11 cellular contexts compared by ENCODE assay signal in the genomic region with DNA sequence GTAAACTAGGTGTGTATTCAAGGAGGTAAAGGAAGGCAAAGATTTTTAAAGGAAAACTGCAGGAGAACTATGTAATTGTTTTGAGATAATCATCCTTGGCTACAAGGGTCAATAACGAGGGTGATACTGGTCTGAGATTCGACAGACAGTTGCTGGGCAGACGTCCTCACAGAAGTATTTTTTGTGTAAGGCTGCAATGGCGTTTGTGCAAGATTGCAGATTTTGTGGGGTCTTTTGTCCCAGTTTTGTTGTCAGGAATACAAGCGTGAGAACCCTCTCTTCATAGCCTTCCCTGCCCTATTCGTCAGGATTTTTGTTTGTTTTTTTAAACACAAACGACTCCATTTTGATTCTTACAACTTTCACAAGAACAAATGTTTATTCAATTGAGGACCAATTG. TPM values are rescaled to one million over a fixed set of nuclear protein-coding genes. Genes with fewer than 3 reads are reported as not detected.
"Had no signal": no experiment of that assay in that cellular context is flagged by ENCODE, and none has a peak within 500 bp of the region (broad histone marks: within the 10 kb centered on the region; RNA-seq: fewer than 3 reads in every experiment).

No MANE protein-coding gene starts in this region.

- H2AFZ ChIP-seq: GM23248 had no signal

- ATAC-seq: HCT116 had no signal

- H3K27ac ChIP-seq: GM23248 had no signal

- H3K36me3 ChIP-seq: HAP-1 had no signal

- H3K27ac Mint-ChIP-seq: H9, HFFc6 had no signal

- H3K9me3 Mint-ChIP-seq: H9 had no signal

- FAIRE-seq: H1, H54 had no signal

- H3K9ac ChIP-seq: GM23248 had no signal

- H3K4me3 Mint-ChIP-seq: H9, HFFc6 had no signal

- H3K4me1 ChIP-seq: HAP-1 had no signal

- H3K9me3 ChIP-seq: HAP-1 had no signal

- DNase-seq: GM23248, GOT3, H7, H9, HCEC 1CT, HFFc6 had no signal

- H3K4me3 ChIP-seq: GM23248, HAP-1 had no signal

RNA-seq across cellular contexts. Expression of a gene that starts 57.5 kb away (rescaled TPM):
- total RNA-seq: GM23248, H4, H7, HFFc6 had no signal
- polyA plus RNA-seq: GM23248 had no signal
